ENCODE assay signal across 10 cellular contexts in genomic region chr7:150484071-150484470, GRCh38. TPM values are rescaled to one million over a fixed set of nuclear protein-coding genes. Genes with fewer than 3 reads are reported as not detected.
DNase-seq lines count a peak whose midpoint lies in the region; ATAC-seq and TF ChIP-seq lines count a peak whose summit lies in the region.
"Not testable (repeated sequence)": the region's sequence is repeated elsewhere in the genome, so short reads cannot be mapped to it uniquely, and the experiment has no call there.
"Had no signal": no experiment of that assay in that cellular context is flagged by ENCODE, and none has a peak within 500 bp of the region (broad histone marks: within the 10 kb centered on the region; RNA-seq: fewer than 3 reads in every experiment).

No MANE protein-coding gene starts in this region.

- not testable (repeated sequence) for H3K9ac ChIP-seq in parathyroid adenoma; subcutaneous abdominal adipose tissue (ENCODE audit: low read length in 5 of 5)

- peak; percentile 55 for ATAC-seq in CD8-positive, alpha-beta T cell
- peak; percentile 66 to 85 (median 72) for ATAC-seq in T-cell (replicated peaks in 1 of 4)
- ATAC-seq in activated T-cell treated with anti-CD3 and anti-CD28 coated beads, Interleukin-2, amount 50 U/mL, for 4 hours: peak; percentile 58 to 66
- ATAC-seq in right lobe of liver: peak; percentile 41 to 56 (median 44)

- CTCF ChIA-PET in CD8-positive, alpha-beta T cell (lab: Charles Lee): interaction anchor here (0.9 to 7.4 kb wide), 5 partner anchors 21 to 184 kb away, joined by 3 to 67 read pairs (median 4); partner anchors contain the start of genes GIMAP7 and GIMAP8
- CTCF ChIA-PET in T-cell (lab: Charles Lee): interaction anchor here in 1 of 2 donors (0.8 to 1.3 kb wide), 5 partner anchors 9 to 35 kb away, joined by 3 to 4 read pairs (median 4); partner anchors contain the start of gene GIMAP7

- peaks cover 82% of the 10 kb centered on the region for H3K4me1 Mint-ChIP-seq in CD8-positive, alpha-beta T cell (ENCODE audit: low read depth)
- peaks cover 94 to 97% (median 95%) of the 10 kb centered on the region in 3 donors for H3K4me1 Mint-ChIP-seq in T-cell
- peaks cover 91% of the 10 kb centered on the region for H3K4me1 Mint-ChIP-seq in activated T-cell treated with anti-CD3 and anti-CD28 coated beads, Interleukin-2, amount 50 U/mL, for 4 hours (ENCODE audit: low read depth)

- not testable (repeated sequence) for TF ChIP-seq POLR2A in esophagus squamous epithelium (IDR thresholded peaks at IDR 0.05); right lobe of liver (IDR thresholded peaks at IDR 0.05)

- not testable (repeated sequence) for H3K36me3 Mint-ChIP-seq in CD8-positive, alpha-beta T cell; activated T-cell treated with anti-CD3 and anti-CD28 coated beads, Interleukin-2, amount 50 U/mL, for 4 hours (ENCODE audit: insufficient read depth)
- H3K36me3 Mint-ChIP-seq in T-cell: peaks cover 20% of the 10 kb centered on the region

- H3K4me1 ChIP-seq in CD8-positive, alpha-beta T cell (ENCODE audit: insufficient read depth, low read length): peaks cover 74% of the 10 kb centered on the region
- H3K4me1 ChIP-seq in esophagus squamous epithelium (peaks cover 0 to 37% (median 0%) of the 10 kb centered on the region in 3 donors), subcutaneous abdominal adipose tissue (ENCODE audit: control insufficient read depth in 5 of 5, insufficient read depth in 5 of 5, low read length in 5 of 5) (peaks cover 0 to 42% (median 14%) of the 10 kb centered on the region in 5 donors)
- H3K4me1 ChIP-seq in right lobe of liver, parathyroid adenoma: not testable (repeated sequence)

- POLR2A ChIA-PET in CD8-positive, alpha-beta T cell (lab: Charles Lee): interaction anchor here (0.8 to 10.5 kb wide), 9 partner anchors 9 to 272 kb away, joined by 3 to 193 read pairs (median 5); partner anchors contain the start of genes GIMAP1, GIMAP4, GIMAP7 and GIMAP8
- POLR2A ChIA-PET in T-cell (lab: Charles Lee): interaction anchor here (0.9 to 1.7 kb wide), 3 partner anchors 18 to 34 kb away, joined by 3 to 14 read pairs (median 5); partner anchors contain the start of gene GIMAP7 (in 1 of the 2)

- not testable (repeated sequence) for H2AFZ ChIP-seq in parathyroid adenoma

- H3K27ac Mint-ChIP-seq in CD8-positive, alpha-beta T cell: peak overlapping the region; percentile 93
- peak overlapping the region; percentile 100 for H3K27ac Mint-ChIP-seq in T-cell

- intact Hi-C loops in CD8-positive, alpha-beta T cell (cut with DNase I, micrococcal nuclease); esophagus squamous epithelium (cut with DNase I); right lobe of liver (cut with DNase I): not testable (repeated sequence)

- not testable (repeated sequence) for H3K27me3 ChIP-seq in CD8-positive, alpha-beta T cell (ENCODE audit: insufficient read depth, low read length); esophagus squamous epithelium; right lobe of liver; parathyroid adenoma (ENCODE audit: control insufficient read depth, insufficient read depth, low read length); subcutaneous abdominal adipose tissue (ENCODE audit: control insufficient read depth in 5 of 5, insufficient read depth in 4 of 5, low read length in 5 of 5)

- H3K79me2 ChIP-seq in parathyroid adenoma: not testable (repeated sequence)

- DNase-seq in CD8-positive, alpha-beta T cell: peak in 1 of 7 experiments; percentile 40
- DNase-seq in T-cell: peak in 18 of 34 experiments; percentile 15 to 61 (median 39)
- DNase-seq in activated T-cell treated with anti-CD3 and anti-CD28 coated beads, Interleukin-2, amount 50 U/mL, for 4 hours; esophagus squamous epithelium (lab: John Stamatoyannopoulos, UW); right lobe of liver: not testable (repeated sequence)
- peak; percentile 81 for DNase-seq in central memory CD4-positive, alpha-beta T cell

- peak overlapping the region; percentile 52 for H3K4me2 ChIP-seq in parathyroid adenoma (ENCODE audit: low read length)

- H3K4me3 Mint-ChIP-seq in CD8-positive, alpha-beta T cell: peak overlapping the region; percentile 72
- peak overlapping the region; percentile 74 to 76 (median 76) for H3K4me3 Mint-ChIP-seq in T-cell
- peak overlapping the region; percentile 73 for H3K4me3 Mint-ChIP-seq in activated T-cell treated with anti-CD3 and anti-CD28 coated beads, Interleukin-2, amount 50 U/mL, for 4 hours

- H3K9me3 ChIP-seq in CD8-positive, alpha-beta T cell (ENCODE audit: low read length); esophagus squamous epithelium; right lobe of liver; parathyroid adenoma (ENCODE audit: control insufficient read depth, low read length); subcutaneous abdominal adipose tissue (ENCODE audit: control insufficient read depth in 5 of 5, low read length in 5 of 5): not testable (repeated sequence)

- peak overlapping the region; percentile 55 for H3K27ac ChIP-seq in CD8-positive, alpha-beta T cell (ENCODE audit: low read depth, low read length)
- H3K27ac ChIP-seq in esophagus squamous epithelium (peak overlapping the region in 3 of 4 donors; percentile 44 to 61 (median 53)), right lobe of liver (peak overlapping the region in 2 of 3 donors; percentile 6 to 18), parathyroid adenoma (peak overlapping the region; percentile 34), subcutaneous abdominal adipose tissue (ENCODE audit: low read depth, low read length) (peak overlapping the region; percentile 65)

- 40 to 48% methylated on average over 3 of the region's 3 CpGs for WGBS in esophagus squamous epithelium, 2 donors
- 14% methylated on average over 3 of the region's 3 CpGs for WGBS in right lobe of liver (ENCODE audit: insufficient coverage, low coverage, low lambda C conversion rate, missing lambda C conversion rate)

- not testable (repeated sequence) for H3K27me3 Mint-ChIP-seq in CD8-positive, alpha-beta T cell (ENCODE audit: low read depth); T-cell; activated T-cell treated with anti-CD3 and anti-CD28 coated beads, Interleukin-2, amount 50 U/mL, for 4 hours (ENCODE audit: low read depth)

- H3K9me3 Mint-ChIP-seq in CD8-positive, alpha-beta T cell; T-cell; activated T-cell treated with anti-CD3 and anti-CD28 coated beads, Interleukin-2, amount 50 U/mL, for 4 hours: not testable (repeated sequence)

- H3K36me3 ChIP-seq in CD8-positive, alpha-beta T cell (ENCODE audit: insufficient read depth, low read length); esophagus squamous epithelium; right lobe of liver; parathyroid adenoma (ENCODE audit: control insufficient read depth, insufficient read depth, low read length); subcutaneous abdominal adipose tissue (ENCODE audit: control insufficient read depth in 5 of 5, insufficient read depth in 5 of 5, low read length in 5 of 5): not testable (repeated sequence)

- H3K4me3 ChIP-seq in CD8-positive, alpha-beta T cell (ENCODE audit: low read depth, low read length); right lobe of liver; parathyroid adenoma (ENCODE audit: low read depth, low read length): not testable (repeated sequence)
- H3K4me3 ChIP-seq in esophagus squamous epithelium: peak overlapping the region in 1 of 4 donors; percentile 8
- peak overlapping the region in 1 of 5 donors; percentile 7 for H3K4me3 ChIP-seq in subcutaneous abdominal adipose tissue (ENCODE audit: low read depth in 1 of 5, low read length in 5 of 5)

- TF ChIP-seq CTCF in CD8-positive, alpha-beta T cell (IDR thresholded peaks at IDR 0.05); esophagus squamous epithelium (IDR thresholded peaks at IDR 0.05); right lobe of liver (IDR thresholded peaks at IDR 0.05); parathyroid adenoma (IDR thresholded peaks at IDR 0.05): not testable (repeated sequence)

RNA-seq across cellular contexts. Expression of gene GIMAP7, which starts 30.6 kb away (rescaled TPM):
- total RNA-seq in CD8-positive, alpha-beta T cell: 10 to 100 TPM; 21.2 to 29.7 TPM
- 100 to 1,000 TPM in 3 of 5 donors, 10 to 100 TPM in 2; 76.8 to 430 (median 392) TPM for total RNA-seq in T-cell
- 10 to 100 TPM; 23.9 to 28.3 (median 25.0) TPM for total RNA-seq in activated T-cell treated with anti-CD3 and anti-CD28 coated beads, Interleukin-2, amount 50 U/mL, for 4 hours
- 10 to 100 TPM in 1 of 4 donors, 1 to 10 TPM in 2, under 1 TPM in 1; 0.64 to 18.1 (median 3.3) TPM for total RNA-seq in esophagus squamous epithelium
- total RNA-seq in right lobe of liver: 1 to 10 TPM; 2.6 to 9.1 (median 6.0) TPM
- total RNA-seq: astrocyte, HT-29 had no signal

RNA-seq across cellular contexts. Expression of gene GIMAP8, which starts 33.6 kb away (rescaled TPM):
- 1 to 10 TPM; 2.0 to 2.5 TPM for total RNA-seq in CD8-positive, alpha-beta T cell
- total RNA-seq in T-cell (10 to 100 TPM; 17.8 to 54.6 (median 50.1) TPM), esophagus squamous epithelium (10 to 100 TPM in 1 of 4 donors, 1 to 10 TPM in 1, under 1 TPM in 2; 0.38 to 12.2 (median 2.4) TPM), right lobe of liver (1 to 10 TPM; 2.7 to 10.0 (median 6.2) TPM)
- 1 to 10 TPM; 3.5 to 4.0 (median 3.6) TPM for total RNA-seq in activated T-cell treated with anti-CD3 and anti-CD28 coated beads, Interleukin-2, amount 50 U/mL, for 4 hours
- total RNA-seq: astrocyte, HT-29 had no signal

Comparison
In these comparisons a context has a peak if more than half of its experiments do, and no peak if none do; other contexts are left out.
1. H3K27ac ChIP-seq: peak in every context shown above with its lines; median percentile 65 in subcutaneous abdominal adipose tissue; 55 in CD8-positive, alpha-beta T cell; 53 in esophagus squamous epithelium; 34 in parathyroid adenoma; 12 in right lobe of liver.